Comparison of ENCODE assay signal across 1 cellular context in the genomic region with DNA sequence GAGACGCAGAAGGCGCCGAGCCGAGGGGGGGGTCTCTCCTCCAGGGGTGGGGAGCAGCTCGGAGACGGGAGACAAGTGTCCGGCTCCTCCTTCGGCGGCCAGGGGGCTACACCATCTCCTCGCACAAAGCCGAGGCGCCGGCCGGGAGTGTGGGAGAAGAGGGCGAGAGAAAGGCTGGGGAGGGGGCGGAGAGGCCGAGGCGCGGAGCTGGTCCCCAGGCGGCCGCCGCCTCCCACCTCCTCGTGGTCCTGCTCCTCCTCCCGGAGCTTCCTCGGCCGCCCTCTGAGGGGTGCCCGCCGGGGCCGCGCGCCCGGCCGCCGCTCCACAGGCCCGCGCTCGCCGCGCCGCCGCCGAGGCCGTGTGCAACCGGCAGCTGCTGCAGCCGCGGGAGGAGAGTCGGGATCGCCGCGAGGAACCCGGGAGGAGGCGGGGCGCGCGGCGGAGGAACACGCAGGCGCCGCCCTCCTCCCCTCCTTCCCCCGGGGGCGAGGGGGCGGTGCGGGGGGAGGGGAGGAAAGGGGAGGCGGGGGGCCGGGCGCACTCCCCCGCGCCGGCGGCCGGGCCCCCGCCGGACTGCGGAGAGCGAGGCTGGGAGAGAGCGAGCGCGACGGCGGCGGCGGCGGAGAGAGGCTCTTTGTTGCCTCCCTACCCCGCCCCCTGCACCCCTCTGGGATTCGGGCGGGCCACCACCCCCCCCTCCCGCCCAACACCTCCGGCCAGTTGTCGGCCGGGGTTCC.
TF ChIP-seq lines count a peak whose summit lies in the region.

A gene (minus strand): TSS at position 398 of the 737 bp plus-strand sequence. CDS start 433 bp downstream, outside the sequence.

TF ChIP-seq in SK-N-SH, 30 proteins besides CTCF, POLR2A, EP300 and RAD21 (continued from another document):
- no peak for TF ChIP-seq NFIC (IDR thresholded peaks at IDR 0.05; ENCODE audit: borderline replicate concordance)
- TF ChIP-seq, protein P1, sequence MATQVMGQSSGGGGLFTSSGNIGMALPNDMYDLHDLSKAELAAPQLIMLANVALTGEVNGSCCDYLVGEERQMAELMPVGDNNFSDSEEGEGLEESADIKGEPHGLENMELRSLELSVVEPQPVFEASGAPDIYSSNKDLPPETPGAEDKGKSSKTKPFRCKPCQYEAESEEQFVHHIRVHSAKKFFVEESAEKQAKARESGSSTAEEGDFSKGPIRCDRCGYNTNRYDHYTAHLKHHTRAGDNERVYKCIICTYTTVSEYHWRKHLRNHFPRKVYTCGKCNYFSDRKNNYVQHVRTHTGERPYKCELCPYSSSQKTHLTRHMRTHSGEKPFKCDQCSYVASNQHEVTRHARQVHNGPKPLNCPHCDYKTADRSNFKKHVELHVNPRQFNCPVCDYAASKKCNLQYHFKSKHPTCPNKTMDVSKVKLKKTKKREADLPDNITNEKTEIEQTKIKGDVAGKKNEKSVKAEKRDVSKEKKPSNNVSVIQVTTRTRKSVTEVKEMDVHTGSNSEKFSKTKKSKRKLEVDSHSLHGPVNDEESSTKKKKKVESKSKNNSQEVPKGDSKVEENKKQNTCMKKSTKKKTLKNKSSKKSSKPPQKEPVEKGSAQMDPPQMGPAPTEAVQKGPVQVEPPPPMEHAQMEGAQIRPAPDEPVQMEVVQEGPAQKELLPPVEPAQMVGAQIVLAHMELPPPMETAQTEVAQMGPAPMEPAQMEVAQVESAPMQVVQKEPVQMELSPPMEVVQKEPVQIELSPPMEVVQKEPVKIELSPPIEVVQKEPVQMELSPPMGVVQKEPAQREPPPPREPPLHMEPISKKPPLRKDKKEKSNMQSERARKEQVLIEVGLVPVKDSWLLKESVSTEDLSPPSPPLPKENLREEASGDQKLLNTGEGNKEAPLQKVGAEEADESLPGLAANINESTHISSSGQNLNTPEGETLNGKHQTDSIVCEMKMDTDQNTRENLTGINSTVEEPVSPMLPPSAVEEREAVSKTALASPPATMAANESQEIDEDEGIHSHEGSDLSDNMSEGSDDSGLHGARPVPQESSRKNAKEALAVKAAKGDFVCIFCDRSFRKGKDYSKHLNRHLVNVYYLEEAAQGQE (IDR thresholded peaks at IDR 0.05; ENCODE audit: low read depth, low read length): peak; percentile 52; the same call in 1 of the 2 replicates
- peak; percentile 41; the same call in 1 of the 2 replicates for TF ChIP-seq POLR2AphosphoS5 (IDR thresholded peaks at IDR 0.05; ENCODE audit: low read depth, low read length)
- 0 out of 2 replicates have a peak, but pooled peaks have one; percentile 11 for TF ChIP-seq SIN3A (IDR thresholded peaks at IDR 0.05; ENCODE audit: borderline replicate concordance, low read depth, low read length)
- TF ChIP-seq SMC3 (IDR thresholded peaks at IDR 0.05; ENCODE audit: low read depth, low read length): no peak
- TF ChIP-seq JUND (IDR thresholded peaks at IDR 0.05): no peak; the same call in 1 of the 2 replicates
- TF ChIP-seq, protein P2, sequence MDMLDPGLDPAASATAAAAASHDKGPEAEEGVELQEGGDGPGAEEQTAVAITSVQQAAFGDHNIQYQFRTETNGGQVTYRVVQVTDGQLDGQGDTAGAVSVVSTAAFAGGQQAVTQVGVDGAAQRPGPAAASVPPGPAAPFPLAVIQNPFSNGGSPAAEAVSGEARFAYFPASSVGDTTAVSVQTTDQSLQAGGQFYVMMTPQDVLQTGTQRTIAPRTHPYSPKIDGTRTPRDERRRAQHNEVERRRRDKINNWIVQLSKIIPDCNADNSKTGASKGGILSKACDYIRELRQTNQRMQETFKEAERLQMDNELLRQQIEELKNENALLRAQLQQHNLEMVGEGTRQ (IDR thresholded peaks at IDR 0.05; ENCODE audit: borderline replicate concordance, low read depth, low read length): no peak
- peak; percentile 91 for TF ChIP-seq TAF1 (IDR thresholded peaks at IDR 0.05; ENCODE audit: borderline replicate concordance, low read depth, low read length)
- peak; percentile 40; the same call in 1 of the 2 replicates for TF ChIP-seq NRF1 (IDR thresholded peaks at IDR 0.05; ENCODE audit: low read depth, low read length)
- TF ChIP-seq, protein P3, sequence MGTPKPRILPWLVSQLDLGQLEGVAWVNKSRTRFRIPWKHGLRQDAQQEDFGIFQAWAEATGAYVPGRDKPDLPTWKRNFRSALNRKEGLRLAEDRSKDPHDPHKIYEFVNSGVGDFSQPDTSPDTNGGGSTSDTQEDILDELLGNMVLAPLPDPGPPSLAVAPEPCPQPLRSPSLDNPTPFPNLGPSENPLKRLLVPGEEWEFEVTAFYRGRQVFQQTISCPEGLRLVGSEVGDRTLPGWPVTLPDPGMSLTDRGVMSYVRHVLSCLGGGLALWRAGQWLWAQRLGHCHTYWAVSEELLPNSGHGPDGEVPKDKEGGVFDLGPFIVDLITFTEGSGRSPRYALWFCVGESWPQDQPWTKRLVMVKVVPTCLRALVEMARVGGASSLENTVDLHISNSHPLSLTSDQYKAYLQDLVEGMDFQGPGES (IDR thresholded peaks at IDR 0.05; ENCODE audit: low read depth, low read length): no peak
- no peak for TF ChIP-seq TCF12 (IDR thresholded peaks at IDR 0.05)
- TF ChIP-seq, protein P4, sequence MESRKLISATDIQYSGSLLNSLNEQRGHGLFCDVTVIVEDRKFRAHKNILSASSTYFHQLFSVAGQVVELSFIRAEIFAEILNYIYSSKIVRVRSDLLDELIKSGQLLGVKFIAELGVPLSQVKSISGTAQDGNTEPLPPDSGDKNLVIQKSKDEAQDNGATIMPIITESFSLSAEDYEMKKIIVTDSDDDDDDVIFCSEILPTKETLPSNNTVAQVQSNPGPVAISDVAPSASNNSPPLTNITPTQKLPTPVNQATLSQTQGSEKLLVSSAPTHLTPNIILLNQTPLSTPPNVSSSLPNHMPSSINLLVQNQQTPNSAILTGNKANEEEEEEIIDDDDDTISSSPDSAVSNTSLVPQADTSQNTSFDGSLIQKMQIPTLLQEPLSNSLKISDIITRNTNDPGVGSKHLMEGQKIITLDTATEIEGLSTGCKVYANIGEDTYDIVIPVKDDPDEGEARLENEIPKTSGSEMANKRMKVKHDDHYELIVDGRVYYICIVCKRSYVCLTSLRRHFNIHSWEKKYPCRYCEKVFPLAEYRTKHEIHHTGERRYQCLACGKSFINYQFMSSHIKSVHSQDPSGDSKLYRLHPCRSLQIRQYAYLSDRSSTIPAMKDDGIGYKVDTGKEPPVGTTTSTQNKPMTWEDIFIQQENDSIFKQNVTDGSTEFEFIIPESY (IDR thresholded peaks at IDR 0.05; ENCODE audit: borderline replicate concordance, low read depth): no peak
- no peak for TF ChIP-seq FOSL2 (IDR thresholded peaks at IDR 0.05; ENCODE audit: borderline replicate concordance, low read depth)
- TF ChIP-seq EZH2phosphoT487 (IDR thresholded peaks at IDR 0.05; ENCODE audit: borderline replicate concordance, low read depth): no peak
- 0 out of 2 replicates have a peak, but pooled peaks have one; percentile 48 for TF ChIP-seq MXI1 (IDR thresholded peaks at IDR 0.05; ENCODE audit: low read depth, low read length)
